Comparison of ENCODE assay signal across 1 cellular context in genomic region chr7:27515933-27516332, GRCh38.
A peak's percentile ranks its signal among the peaks of the same experiment; 100 is the strongest.
TF ChIP-seq lines count a peak whose summit lies in the region.

No MANE protein-coding gene starts in this region.

TF ChIP-seq in GM23338, 12 proteins besides CTCF, POLR2A, EP300 and RAD21:
- TF ChIP-seq ZNF462 (CRISPR knock-in tag; IDR thresholded peaks at IDR 0.05) (peak; percentile 60; the same call in 1 of the 2 replicates), STAT1 (IDR thresholded peaks at IDR 0.05; ENCODE audit: unreplicated experiment) (no peak)
